Comparison of ENCODE assay signal across 10 cellular contexts in genomic region chr11:81007046-81007445, GRCh38.
DNase-seq lines count a peak whose midpoint lies in the region; ATAC-seq, FAIRE-seq and TF ChIP-seq lines count a peak whose summit lies in the region.
"Had no signal": no experiment of that assay in that cellular context is flagged by ENCODE, and none has a peak within 500 bp of the region (broad histone marks: within the 10 kb centered on the region; RNA-seq: fewer than 3 reads in every experiment).

No MANE protein-coding gene starts in this region.

- H2AFZ ChIP-seq in HepG2 (ENCODE audit: low read length) = no peak overlapping the region

- no peak overlapping the region for H3K27ac Mint-ChIP-seq in activated CD4-positive, alpha-beta memory T cell treated with anti-CD3 and anti-CD28 coated beads for 36 hours
- H3K27ac Mint-ChIP-seq: activated CD8-positive, alpha-beta T cell treated with anti-CD3 and anti-CD28 coated beads, Interleukin-2, amount 10 ng/mL, durations not matched to agents 7 days and 5 days had no signal

- WGBS in liver = 13% methylated on average over 2 of the region's 2 CpGs
- WGBS in HepG2 (ENCODE audit: low lambda C conversion rate) = 2% methylated on average over 2 of the region's 2 CpGs
- 14 to 20% methylated on average over 2 of the region's 2 CpGs for WGBS in tibial nerve, 2 donors

- BruUV-seq in HepG2 (replicated peaks; lab: Mats Ljungman, UMichigan) = no TSS peak

- H3K27me3 Mint-ChIP-seq in activated CD4-positive, alpha-beta memory T cell treated with anti-CD3 and anti-CD28 coated beads for 36 hours = no peaks in the 10 kb centered on the region

- H3K9me3 Mint-ChIP-seq in activated CD4-positive, alpha-beta memory T cell treated with anti-CD3 and anti-CD28 coated beads for 36 hours = peaks cover 10% of the 10 kb centered on the region

- DNase-seq in HepG2 (ENCODE audit: low spot score) = no peak
- DNase-seq in RKO (ENCODE audit: low spot score) = peak; percentile 41
- DNase-seq in fibroblast of mammary gland (ENCODE audit: low read depth) = peak; percentile 48
- no peak for DNase-seq in activated CD4-positive, alpha-beta memory T cell treated with anti-CD3 and anti-CD28 coated beads for 36 hours
- no peak for DNase-seq in tibial nerve (ENCODE audit: low spot score in 2 of 2)
- DNase-seq in activated CD4-positive, CD25-positive, alpha-beta regulatory T cell treated with anti-CD3 and anti-CD28 coated beads, Interleukin-2, amount 50 U/mL, for 72 hours = no peak
- DNase-seq: activated CD8-positive, alpha-beta T cell treated with anti-CD3 and anti-CD28 coated beads, Interleukin-2, amount 10 ng/mL, durations not matched to agents 7 days and 5 days; MG63 had no signal

- POLR2A ChIA-PET in HepG2 (lab: Yijun Ruan, JAX) = no interaction called here
- POLR2A ChIA-PET in activated CD4-positive, alpha-beta memory T cell treated with anti-CD3 and anti-CD28 coated beads for 36 hours (lab: Charles Lee) = no interaction called here

- no peaks in the 10 kb centered on the region for H3K4me1 Mint-ChIP-seq in activated CD4-positive, alpha-beta memory T cell treated with anti-CD3 and anti-CD28 coated beads for 36 hours (ENCODE audit: low read depth)

- no peaks in the 10 kb centered on the region for H3K9me3 ChIP-seq in liver (ENCODE audit: control insufficient read depth in 4 of 4, low read length in 3 of 4)
- H3K9me3 ChIP-seq in HepG2 (ENCODE audit: low read length) = no peaks in the 10 kb centered on the region
- peaks cover 0 to 2% (median under 1%) of the 10 kb centered on the region in 4 donors for H3K9me3 ChIP-seq in tibial nerve
- H3K9me3 ChIP-seq: MG63 had no signal

- intact Hi-C loops in HepG2 (cut with micrococcal nuclease; ENCODE audit: unreplicated experiment) = no loop called here
- intact Hi-C loops in activated CD4-positive, alpha-beta memory T cell treated with anti-CD3 and anti-CD28 coated beads for 36 hours (cut with micrococcal nuclease) = no loop called here

- H3K4me1 ChIP-seq in liver (ENCODE audit: control insufficient read depth in 4 of 4, insufficient read depth in 4 of 4, low read length in 3 of 4) = no peaks in the 10 kb centered on the region
- no peaks in the 10 kb centered on the region for H3K4me1 ChIP-seq in HepG2 (ENCODE audit: insufficient read depth, low read length)
- H3K4me1 ChIP-seq in tibial nerve = no peaks in the 10 kb centered on the region

- no peak overlapping the region for H3K4me2 ChIP-seq in HepG2 (ENCODE audit: low read depth, low read length)

- TF ChIP-seq POLR2A in HepG2 (IDR thresholded peaks at IDR 0.05; ENCODE audit: insufficient read depth in 1 of 2, low read depth in 2 of 2, low read length in 2 of 2) (no peak), tibial nerve (IDR thresholded peaks at IDR 0.05) (no peak)

- H3K36me3 ChIP-seq in liver (ENCODE audit: control insufficient read depth in 4 of 4, insufficient read depth in 3 of 4, low read depth in 1 of 4, low read length in 3 of 4) = no peaks in the 10 kb centered on the region
- no peaks in the 10 kb centered on the region for H3K36me3 ChIP-seq in HepG2 (replicated peaks in 1 of 2; ENCODE audit: control insufficient read depth in 1 of 2, insufficient read depth in 2 of 2, low read length in 2 of 2)
- no peaks in the 10 kb centered on the region for H3K36me3 ChIP-seq in tibial nerve
- H3K36me3 ChIP-seq: MG63 had no signal

- in situ Hi-C loops in HepG2 (cut with HindIII; ENCODE audit: extremely low pct_ligation_motif_present, low pct_unique_long_range_greater_than_20kb) = loop anchor here (25.0 kb wide), 1 partner anchor 1295 kb away; no protein-coding TSS in a partner anchor

- ATAC-seq in HepG2 (no peak), GM19397 (IDR thresholded peaks at IDR 0.05; ENCODE audit: unreplicated experiment) (no peak)
- ATAC-seq: activated CD8-positive, alpha-beta T cell treated with anti-CD3 and anti-CD28 coated beads, Interleukin-2, amount 10 ng/mL, durations not matched to agents 7 days and 5 days had no signal

- FAIRE-seq in HepG2 (lab: Jason Lieb, UNC) = no peak

- no peak overlapping the region for H3K4me3 Mint-ChIP-seq in activated CD4-positive, alpha-beta memory T cell treated with anti-CD3 and anti-CD28 coated beads for 36 hours
- H3K4me3 Mint-ChIP-seq: activated CD8-positive, alpha-beta T cell treated with anti-CD3 and anti-CD28 coated beads, Interleukin-2, amount 10 ng/mL, durations not matched to agents 7 days and 5 days had no signal

- H3K4me3 ChIP-seq in liver (ENCODE audit: low read depth in 1 of 3, low read length in 3 of 3) = no peak overlapping the region
- H3K4me3 ChIP-seq in HepG2 (replicated peaks in 1 of 3; ENCODE audit: insufficient read depth in 1 of 3, low read depth in 2 of 3, low read length in 3 of 3) = no peak overlapping the region
- no peak overlapping the region for H3K4me3 ChIP-seq in fibroblast of mammary gland (ENCODE audit: control insufficient read depth, low read depth, low read length)
- no peak overlapping the region for H3K4me3 ChIP-seq in tibial nerve
- H3K4me3 ChIP-seq: MG63 had no signal

- H3K27ac ChIP-seq in liver (ENCODE audit: low read depth in 1 of 2, low read length in 2 of 2) (no peak overlapping the region), HepG2 (ENCODE audit: extremely low read length, insufficient read depth, low read length) (no peak overlapping the region), tibial nerve (no peak overlapping the region)

- H3K9ac ChIP-seq in liver (ENCODE audit: low read depth in 1 of 2, low read length in 2 of 2) (no peak overlapping the region), HepG2 (ENCODE audit: insufficient read depth, low read depth, low read length) (no peak overlapping the region)

- H4K20me1 ChIP-seq in HepG2 (ENCODE audit: insufficient read depth, low read length) = no peaks in the 10 kb centered on the region

- TF ChIP-seq RAD21 in liver (IDR thresholded peaks at IDR 0.05) (peak; percentile 14 to 34), HepG2 (CRISPR knock-in tag; IDR thresholded peaks at IDR 0.05) (no peak)

- no peaks in the 10 kb centered on the region for H3K36me3 Mint-ChIP-seq in activated CD4-positive, alpha-beta memory T cell treated with anti-CD3 and anti-CD28 coated beads for 36 hours

- TF ChIP-seq EP300 in HepG2 (IDR thresholded peaks at IDR 0.05; ENCODE audit: low read depth in 2 of 2, low read length in 2 of 2) (no peak), HepG2 (CRISPR knock-in tag; IDR thresholded peaks at IDR 0.05; ENCODE audit: borderline replicate concordance) (no peak), tibial nerve (IDR thresholded peaks at IDR 0.05) (no peak)

- TF ChIP-seq CTCF in liver (IDR thresholded peaks at IDR 0.05; ENCODE audit: low read depth, low read length, missing input control) (no peak), HepG2 (CRISPR knock-in tag; IDR thresholded peaks at IDR 0.05) (no peak), fibroblast of mammary gland (conservative IDR thresholded peaks at IDR 0.05; ENCODE audit: control insufficient read depth, insufficient read depth, low read depth, low read length) (no peak), tibial nerve (IDR thresholded peaks at IDR 0.05) (no peak)

- H3K79me2 ChIP-seq in HepG2 (ENCODE audit: insufficient read depth, low read length) = no peaks in the 10 kb centered on the region

- CTCF ChIA-PET in HepG2 (lab: Yijun Ruan, JAX; ENCODE audit: low intra/inter-chr PET ratio, low total read pairs) = interaction anchor here (2.3 kb wide), 1 partner anchor 1299 kb away, joined by 6 read pairs; no protein-coding TSS in a partner anchor
- CTCF ChIA-PET in activated CD4-positive, alpha-beta memory T cell treated with anti-CD3 and anti-CD28 coated beads for 36 hours (lab: Charles Lee) = no interaction called here

- peaks cover 0 to 4% (median 0%) of the 10 kb centered on the region in 4 donors for H3K27me3 ChIP-seq in liver (ENCODE audit: control insufficient read depth in 4 of 4, insufficient read depth in 4 of 4, low read length in 3 of 4)
- H3K27me3 ChIP-seq in HepG2 (ENCODE audit: control insufficient read depth in 1 of 2, insufficient read depth in 2 of 2, low read length in 2 of 2) = no peaks in the 10 kb centered on the region
- H3K27me3 ChIP-seq in tibial nerve = no peaks in the 10 kb centered on the region
- H3K27me3 ChIP-seq: MG63 had no signal

TF ChIP-seq in liver, 16 proteins besides CTCF, POLR2A, EP300 and RAD21 (continues in another document):
- TF ChIP-seq, protein P1, sequence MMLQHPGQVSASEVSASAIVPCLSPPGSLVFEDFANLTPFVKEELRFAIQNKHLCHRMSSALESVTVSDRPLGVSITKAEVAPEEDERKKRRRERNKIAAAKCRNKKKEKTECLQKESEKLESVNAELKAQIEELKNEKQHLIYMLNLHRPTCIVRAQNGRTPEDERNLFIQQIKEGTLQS (IDR thresholded peaks at IDR 0.05) = no peak
- TF ChIP-seq NR2F2 (IDR thresholded peaks at IDR 0.05) (no peak), HNF4A (conservative IDR thresholded peaks at IDR 0.05) (no peak), TAF1 (conservative IDR thresholded peaks at IDR 0.05) (no peak), JUND (IDR thresholded peaks at IDR 0.05) (no peak)

TF ChIP-seq in HepG2, 621 proteins besides CTCF, POLR2A, EP300 and RAD21 (continues in another document):
- TF ChIP-seq TAF1 (CRISPR knock-in tag; IDR thresholded peaks at IDR 0.05) = no peak
- no peak for TF ChIP-seq HOXA3 (CRISPR knock-in tag; IDR thresholded peaks at IDR 0.05)
- TF ChIP-seq, protein P2, sequence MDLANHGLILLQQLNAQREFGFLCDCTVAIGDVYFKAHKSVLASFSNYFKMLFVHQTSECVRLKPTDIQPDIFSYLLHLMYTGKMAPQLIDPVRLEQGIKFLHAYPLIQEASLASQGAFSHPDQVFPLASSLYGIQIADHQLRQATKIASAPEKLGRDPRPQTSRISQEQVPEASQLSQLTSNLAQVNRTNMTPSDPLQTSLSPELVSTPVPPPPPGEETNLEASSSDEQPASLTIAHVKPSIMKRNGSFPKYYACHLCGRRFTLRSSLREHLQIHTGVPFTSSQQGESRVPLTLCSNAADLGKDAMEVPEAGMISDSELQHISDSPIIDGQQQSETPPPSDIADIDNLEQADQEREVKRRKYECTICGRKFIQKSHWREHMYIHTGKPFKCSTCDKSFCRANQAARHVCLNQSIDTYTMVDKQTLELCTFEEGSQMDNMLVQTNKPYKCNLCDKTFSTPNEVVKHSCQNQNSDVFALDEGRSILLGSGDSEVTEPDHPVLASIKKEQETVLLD (CRISPR knock-in tag; IDR thresholded peaks at IDR 0.05; ENCODE audit: low read depth) = no peak
- no peak for TF ChIP-seq ZNF232 (CRISPR knock-in tag; IDR thresholded peaks at IDR 0.05; ENCODE audit: borderline replicate concordance)
- TF ChIP-seq U2AF2 (IDR thresholded peaks at IDR 0.05; ENCODE audit: low read depth, low read length) = no peak
- no peak for TF ChIP-seq PRPF4 (IDR thresholded peaks at IDR 0.05; ENCODE audit: low read depth, low read length, poor library complexity, severe bottlenecking)

Comparison
In these comparisons a context has a peak if more than half of its experiments do, and no peak if none do; other contexts are left out.
1. DNase-seq: peak in RKO (single experiment) and fibroblast of mammary gland (single experiment); none in HepG2 (single experiment), activated CD4-positive, alpha-beta memory T cell treated with anti-CD3 and anti-CD28 coated beads for 36 hours (single experiment), tibial nerve (0 of 2) and activated CD4-positive, CD25-positive, alpha-beta regulatory T cell treated with anti-CD3 and anti-CD28 coated beads, Interleukin-2, amount 50 U/mL, for 72 hours (single experiment).